16 cellular contexts compared by ENCODE assay signal in the genomic region with DNA sequence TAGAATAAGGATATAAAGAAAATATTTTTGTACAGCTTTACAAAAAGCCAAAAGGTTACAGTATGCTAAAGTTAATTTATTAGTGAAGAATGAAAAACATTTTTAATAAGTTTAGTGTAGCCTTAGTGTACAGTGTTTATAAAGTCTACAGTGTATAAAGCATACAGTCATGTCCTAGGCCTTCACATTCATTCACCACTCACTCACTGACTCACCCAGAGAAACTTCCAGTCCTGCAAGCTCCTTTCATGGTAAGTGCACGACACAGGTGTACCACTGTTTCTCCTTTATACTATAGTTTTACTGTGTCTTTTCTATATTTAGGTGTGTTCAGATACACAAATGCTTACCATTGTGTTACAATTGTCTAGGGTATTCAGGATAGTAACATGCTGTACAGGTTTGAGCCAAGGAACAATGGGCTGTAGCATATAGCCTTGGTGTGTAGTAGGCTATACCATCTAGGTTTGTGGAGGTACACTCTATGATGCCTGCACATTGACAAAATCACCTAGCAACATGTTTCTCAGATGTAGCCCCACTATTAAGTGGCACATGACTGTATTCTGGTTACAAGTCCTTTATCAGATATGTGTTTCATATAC.
"Had no signal": no experiment of that assay in that cellular context is flagged by ENCODE, and none has a peak within 500 bp of the region (broad histone marks: within the 10 kb centered on the region; RNA-seq: fewer than 3 reads in every experiment).

No MANE protein-coding gene starts in this region.

- H3K4me3 ChIP-seq: esophagus muscularis mucosa, right atrium auricular region, skin epidermis, tibial nerve, vagina had no signal

- ATAC-seq: natural killer cell treated with Interleukin-12 subunit alpha and Interleukin-12 subunit beta and Interleukin-15 and Interleukin-18, amount 100 ng/mL, for 72 hours; WTC11 had no signal

- DNase-seq: activated CD4-positive, alpha-beta memory T cell treated with anti-CD3 and anti-CD28 coated beads, Interleukin-2, amount 10 ng/mL, durations not matched to agents 7 days and 5 days; activated CD4-positive, alpha-beta T cell treated with anti-CD3 and anti-CD28 coated beads for 4 hours; activated T-cell treated with anti-CD3 and anti-CD28 coated beads, Interleukin-2, amount 50 U/mL, for 24 hours; cerebellar nuclear complex; hippocampal formation; mesendoderm; stimulated activated CD4-positive, alpha-beta T cell treated with anti-CD3 and anti-CD28 coated beads, Interleukin-4, amount 100 ng/mL, for 24 hours; stimulated activated naive CD4-positive, alpha-beta T cell treated with Interleukin-2 at 50 U/mL for 16 hours; substantia nigra had no signal

- H3K27me3 ChIP-seq: esophagus muscularis mucosa, right atrium auricular region, tibial nerve, vagina had no signal

- H3K27ac ChIP-seq: esophagus muscularis mucosa, right atrium auricular region, skin epidermis, tibial nerve, vagina had no signal

- H3K9me3 ChIP-seq: esophagus muscularis mucosa, vagina had no signal
